1 cellular context compared by ENCODE assay signal in the genomic region with DNA sequence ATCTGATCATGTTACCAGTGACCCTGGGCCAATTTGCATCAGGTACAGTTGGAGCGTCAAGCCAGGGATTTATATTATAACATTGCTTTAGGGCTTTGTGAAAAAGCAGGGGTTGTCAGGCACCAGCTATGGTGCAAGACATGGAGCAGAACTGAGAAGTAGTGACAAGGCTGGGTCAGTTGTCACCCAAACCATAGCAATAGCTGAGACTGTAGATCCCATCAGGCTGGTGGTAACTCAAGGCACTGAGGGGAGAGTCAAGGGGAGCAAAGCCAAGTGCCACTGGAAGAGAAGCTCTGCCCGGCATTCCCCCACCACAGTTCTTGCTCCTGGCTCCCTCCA.
TF ChIP-seq lines count a peak whose summit lies in the region.

No MANE protein-coding gene starts in this region.

TF ChIP-seq in GM23338, 12 proteins besides CTCF, POLR2A, EP300 and RAD21 (continued from another document):
- TF ChIP-seq, protein P1, sequence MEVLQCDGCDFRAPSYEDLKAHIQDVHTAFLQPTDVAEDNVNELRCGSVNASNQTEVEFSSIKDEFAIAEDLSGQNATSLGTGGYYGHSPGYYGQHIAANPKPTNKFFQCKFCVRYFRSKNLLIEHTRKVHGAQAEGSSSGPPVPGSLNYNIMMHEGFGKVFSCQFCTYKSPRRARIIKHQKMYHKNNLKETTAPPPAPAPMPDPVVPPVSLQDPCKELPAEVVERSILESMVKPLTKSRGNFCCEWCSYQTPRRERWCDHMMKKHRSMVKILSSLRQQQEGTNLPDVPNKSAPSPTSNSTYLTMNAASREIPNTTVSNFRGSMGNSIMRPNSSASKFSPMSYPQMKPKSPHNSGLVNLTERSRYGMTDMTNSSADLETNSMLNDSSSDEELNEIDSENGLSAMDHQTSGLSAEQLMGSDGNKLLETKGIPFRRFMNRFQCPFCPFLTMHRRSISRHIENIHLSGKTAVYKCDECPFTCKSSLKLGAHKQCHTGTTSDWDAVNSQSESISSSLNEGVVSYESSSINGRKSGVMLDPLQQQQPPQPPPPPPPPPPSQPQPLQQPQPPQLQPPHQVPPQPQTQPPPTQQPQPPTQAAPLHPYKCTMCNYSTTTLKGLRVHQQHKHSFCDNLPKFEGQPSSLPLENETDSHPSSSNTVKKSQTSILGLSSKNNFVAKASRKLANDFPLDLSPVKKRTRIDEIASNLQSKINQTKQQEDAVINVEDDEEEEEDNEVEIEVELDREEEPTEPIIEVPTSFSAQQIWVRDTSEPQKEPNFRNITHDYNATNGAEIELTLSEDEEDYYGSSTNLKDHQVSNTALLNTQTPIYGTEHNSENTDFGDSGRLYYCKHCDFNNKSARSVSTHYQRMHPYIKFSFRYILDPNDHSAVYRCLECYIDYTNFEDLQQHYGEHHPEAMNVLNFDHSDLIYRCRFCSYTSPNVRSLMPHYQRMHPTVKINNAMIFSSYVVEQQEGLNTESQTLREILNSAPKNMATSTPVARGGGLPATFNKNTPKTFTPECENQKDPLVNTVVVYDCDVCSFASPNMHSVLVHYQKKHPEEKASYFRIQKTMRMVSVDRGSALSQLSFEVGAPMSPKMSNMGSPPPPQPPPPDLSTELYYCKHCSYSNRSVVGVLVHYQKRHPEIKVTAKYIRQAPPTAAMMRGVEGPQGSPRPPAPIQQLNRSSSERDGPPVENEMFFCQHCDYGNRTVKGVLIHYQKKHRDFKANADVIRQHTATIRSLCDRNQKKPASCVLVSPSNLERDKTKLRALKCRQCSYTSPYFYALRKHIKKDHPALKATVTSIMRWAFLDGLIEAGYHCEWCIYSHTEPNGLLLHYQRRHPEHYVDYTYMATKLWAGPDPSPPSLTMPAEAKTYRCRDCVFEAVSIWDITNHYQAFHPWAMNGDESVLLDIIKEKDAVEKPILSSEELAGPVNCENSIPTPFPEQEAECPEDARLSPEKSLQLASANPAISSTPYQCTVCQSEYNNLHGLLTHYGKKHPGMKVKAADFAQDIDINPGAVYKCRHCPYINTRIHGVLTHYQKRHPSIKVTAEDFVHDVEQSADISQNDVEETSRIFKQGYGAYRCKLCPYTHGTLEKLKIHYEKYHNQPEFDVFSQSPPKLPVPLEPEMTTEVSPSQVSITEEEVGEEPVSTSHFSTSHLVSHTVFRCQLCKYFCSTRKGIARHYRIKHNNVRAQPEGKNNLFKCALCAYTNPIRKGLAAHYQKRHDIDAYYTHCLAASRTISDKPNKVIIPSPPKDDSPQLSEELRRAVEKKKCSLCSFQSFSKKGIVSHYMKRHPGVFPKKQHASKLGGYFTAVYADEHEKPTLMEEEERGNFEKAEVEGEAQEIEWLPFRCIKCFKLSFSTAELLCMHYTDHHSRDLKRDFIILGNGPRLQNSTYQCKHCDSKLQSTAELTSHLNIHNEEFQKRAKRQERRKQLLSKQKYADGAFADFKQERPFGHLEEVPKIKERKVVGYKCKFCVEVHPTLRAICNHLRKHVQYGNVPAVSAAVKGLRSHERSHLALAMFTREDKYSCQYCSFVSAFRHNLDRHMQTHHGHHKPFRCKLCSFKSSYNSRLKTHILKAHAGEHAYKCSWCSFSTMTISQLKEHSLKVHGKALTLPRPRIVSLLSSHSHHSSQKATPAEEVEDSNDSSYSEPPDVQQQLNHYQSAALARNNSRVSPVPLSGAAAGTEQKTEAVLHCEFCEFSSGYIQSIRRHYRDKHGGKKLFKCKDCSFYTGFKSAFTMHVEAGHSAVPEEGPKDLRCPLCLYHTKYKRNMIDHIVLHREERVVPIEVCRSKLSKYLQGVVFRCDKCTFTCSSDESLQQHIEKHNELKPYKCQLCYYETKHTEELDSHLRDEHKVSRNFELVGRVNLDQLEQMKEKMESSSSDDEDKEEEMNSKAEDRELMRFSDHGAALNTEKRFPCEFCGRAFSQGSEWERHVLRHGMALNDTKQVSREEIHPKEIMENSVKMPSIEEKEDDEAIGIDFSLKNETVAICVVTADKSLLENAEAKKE (CRISPR knock-in tag; IDR thresholded peaks at IDR 0.05) = no peak
- TF ChIP-seq JUNB (IDR thresholded peaks at IDR 0.05; ENCODE audit: unreplicated experiment) (no peak), EZH2 (IDR thresholded peaks at IDR 0.05; ENCODE audit: low read depth, unreplicated experiment) (no peak), ZNF114 (CRISPR knock-in tag; IDR thresholded peaks at IDR 0.05) (no peak), CREB1 (CRISPR knock-in tag; IDR thresholded peaks at IDR 0.05; ENCODE audit: low read depth) (no peak), STAT1 (IDR thresholded peaks at IDR 0.05; ENCODE audit: unreplicated experiment) (no peak)
- TF ChIP-seq, protein P2, sequence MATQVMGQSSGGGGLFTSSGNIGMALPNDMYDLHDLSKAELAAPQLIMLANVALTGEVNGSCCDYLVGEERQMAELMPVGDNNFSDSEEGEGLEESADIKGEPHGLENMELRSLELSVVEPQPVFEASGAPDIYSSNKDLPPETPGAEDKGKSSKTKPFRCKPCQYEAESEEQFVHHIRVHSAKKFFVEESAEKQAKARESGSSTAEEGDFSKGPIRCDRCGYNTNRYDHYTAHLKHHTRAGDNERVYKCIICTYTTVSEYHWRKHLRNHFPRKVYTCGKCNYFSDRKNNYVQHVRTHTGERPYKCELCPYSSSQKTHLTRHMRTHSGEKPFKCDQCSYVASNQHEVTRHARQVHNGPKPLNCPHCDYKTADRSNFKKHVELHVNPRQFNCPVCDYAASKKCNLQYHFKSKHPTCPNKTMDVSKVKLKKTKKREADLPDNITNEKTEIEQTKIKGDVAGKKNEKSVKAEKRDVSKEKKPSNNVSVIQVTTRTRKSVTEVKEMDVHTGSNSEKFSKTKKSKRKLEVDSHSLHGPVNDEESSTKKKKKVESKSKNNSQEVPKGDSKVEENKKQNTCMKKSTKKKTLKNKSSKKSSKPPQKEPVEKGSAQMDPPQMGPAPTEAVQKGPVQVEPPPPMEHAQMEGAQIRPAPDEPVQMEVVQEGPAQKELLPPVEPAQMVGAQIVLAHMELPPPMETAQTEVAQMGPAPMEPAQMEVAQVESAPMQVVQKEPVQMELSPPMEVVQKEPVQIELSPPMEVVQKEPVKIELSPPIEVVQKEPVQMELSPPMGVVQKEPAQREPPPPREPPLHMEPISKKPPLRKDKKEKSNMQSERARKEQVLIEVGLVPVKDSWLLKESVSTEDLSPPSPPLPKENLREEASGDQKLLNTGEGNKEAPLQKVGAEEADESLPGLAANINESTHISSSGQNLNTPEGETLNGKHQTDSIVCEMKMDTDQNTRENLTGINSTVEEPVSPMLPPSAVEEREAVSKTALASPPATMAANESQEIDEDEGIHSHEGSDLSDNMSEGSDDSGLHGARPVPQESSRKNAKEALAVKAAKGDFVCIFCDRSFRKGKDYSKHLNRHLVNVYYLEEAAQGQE (IDR thresholded peaks at IDR 0.05; ENCODE audit: unreplicated experiment) = no peak
